In the genomic region with DNA sequence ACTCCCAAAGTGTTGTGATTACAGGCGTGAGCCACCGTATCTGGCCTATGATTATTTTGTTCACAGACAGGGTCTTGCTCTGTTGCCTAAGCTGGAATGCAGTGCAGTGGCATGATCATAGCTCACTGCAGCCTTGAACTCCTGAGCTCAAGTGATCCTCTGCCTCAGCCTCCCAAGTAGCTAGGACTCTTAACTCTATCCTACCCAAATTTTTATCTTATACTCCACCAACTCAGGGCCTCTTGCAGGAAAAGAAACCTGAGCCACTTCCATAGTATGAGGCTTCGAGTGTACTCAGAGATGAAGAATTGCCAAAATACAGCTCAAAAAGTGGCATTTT, we compare ENCODE assay signal across 1 cellular context.
TF ChIP-seq lines count a peak whose summit lies in the region.

No MANE protein-coding gene starts in this region.

TF ChIP-seq in HCT116, 20 proteins besides CTCF, POLR2A, EP300 and RAD21 (continued from another document):
- TF ChIP-seq, protein P1, sequence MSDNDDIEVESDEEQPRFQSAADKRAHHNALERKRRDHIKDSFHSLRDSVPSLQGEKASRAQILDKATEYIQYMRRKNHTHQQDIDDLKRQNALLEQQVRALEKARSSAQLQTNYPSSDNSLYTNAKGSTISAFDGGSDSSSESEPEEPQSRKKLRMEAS (IDR thresholded peaks at IDR 0.05), result no peak
- TF ChIP-seq SRF (IDR thresholded peaks at IDR 0.05; ENCODE audit: low read depth) (no peak), EGR1 (IDR thresholded peaks at IDR 0.05; ENCODE audit: low read depth) (no peak)
- TF ChIP-seq, protein P2, sequence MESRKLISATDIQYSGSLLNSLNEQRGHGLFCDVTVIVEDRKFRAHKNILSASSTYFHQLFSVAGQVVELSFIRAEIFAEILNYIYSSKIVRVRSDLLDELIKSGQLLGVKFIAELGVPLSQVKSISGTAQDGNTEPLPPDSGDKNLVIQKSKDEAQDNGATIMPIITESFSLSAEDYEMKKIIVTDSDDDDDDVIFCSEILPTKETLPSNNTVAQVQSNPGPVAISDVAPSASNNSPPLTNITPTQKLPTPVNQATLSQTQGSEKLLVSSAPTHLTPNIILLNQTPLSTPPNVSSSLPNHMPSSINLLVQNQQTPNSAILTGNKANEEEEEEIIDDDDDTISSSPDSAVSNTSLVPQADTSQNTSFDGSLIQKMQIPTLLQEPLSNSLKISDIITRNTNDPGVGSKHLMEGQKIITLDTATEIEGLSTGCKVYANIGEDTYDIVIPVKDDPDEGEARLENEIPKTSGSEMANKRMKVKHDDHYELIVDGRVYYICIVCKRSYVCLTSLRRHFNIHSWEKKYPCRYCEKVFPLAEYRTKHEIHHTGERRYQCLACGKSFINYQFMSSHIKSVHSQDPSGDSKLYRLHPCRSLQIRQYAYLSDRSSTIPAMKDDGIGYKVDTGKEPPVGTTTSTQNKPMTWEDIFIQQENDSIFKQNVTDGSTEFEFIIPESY (IDR thresholded peaks at IDR 0.05; ENCODE audit: extremely low read depth, insufficient replicate concordance, low read length), result no peak
